7 cellular contexts compared by ENCODE assay signal in genomic region chr19:4830768-4831265, GRCh38. TPM values are rescaled to one million over a fixed set of nuclear protein-coding genes. Genes with fewer than 3 reads are reported as not detected.
DNase-seq lines count a peak whose midpoint lies in the region; ATAC-seq and TF ChIP-seq lines count a peak whose summit lies in the region.

No MANE protein-coding gene starts in this region.

- no peaks in the 10 kb centered on the region for H3K9me3 ChIP-seq in IMR-90 (ENCODE audit: control insufficient read depth, insufficient read depth, low read length)
- no peaks in the 10 kb centered on the region for H3K9me3 ChIP-seq in adrenal gland (replicated peaks in 1 of 3)
- H3K9me3 ChIP-seq in testis, result no peaks in the 10 kb centered on the region

- H3K27me3 ChIP-seq in IMR-90 (ENCODE audit: control insufficient read depth, insufficient read depth, low read length) (no peaks in the 10 kb centered on the region), adrenal gland (no peaks in the 10 kb centered on the region), layer of hippocampus (ENCODE audit: control insufficient read depth, insufficient read depth, low read length) (no peaks in the 10 kb centered on the region), testis (no peaks in the 10 kb centered on the region)

- peak overlapping the region; percentile 76 for H2BK5ac ChIP-seq in IMR-90 (ENCODE audit: low read depth, low read length, poor library complexity, severe bottlenecking)

- intact Hi-C loops in IMR-90 (cut with micrococcal nuclease), result no loop called here
- intact Hi-C loops in adrenal gland (cut with DNase I), result no loop called here
- intact Hi-C loops in testis (cut with DNase I; ENCODE audit: low total_unique reads), result no loop called here

- H3K4ac ChIP-seq in IMR-90 (ENCODE audit: low read depth, low read length), result peak overlapping the region; percentile 99

- H3K4me1 ChIP-seq in IMR-90 (ENCODE audit: control insufficient read depth, insufficient read depth, low read length) (peaks cover 11% of the 10 kb centered on the region), adrenal gland (replicated peaks in 1 of 2) (peaks cover 4 to 10% of the 10 kb centered on the region in 2 donors), testis (peaks cover 8% of the 10 kb centered on the region)

- H2BK120ac ChIP-seq in IMR-90 (ENCODE audit: low read depth, low read length), result peak overlapping the region; percentile 61

- H4K5ac ChIP-seq in IMR-90 (ENCODE audit: low read depth, low read length), result peak overlapping the region; percentile 85; the same call in 1 of the 2 replicates

- WGBS in IMR-90 (ENCODE audit: extremely low coverage in 2 of 2, insufficient read length in 1 of 2), 2 experiments, result 58% methylated on average over 3 of the region's 6 CpGs; no CpG with 5 or more reads in 1 of the 2 experiments
- 57 to 71% (median 64%) methylated on average over 6 of the region's 6 CpGs for WGBS in adrenal gland, 4 donors
- WGBS in testis, 2 donors, result 52 to 69% methylated on average over 6 of the region's 6 CpGs

- CTCF ChIA-PET in IMR-90 (lab: Yijun Ruan, JAX), result no interaction called here

- H3K4me3 ChIP-seq in IMR-90 (ENCODE audit: insufficient read depth, low read depth, low read length), result peak overlapping the region; percentile 98
- peak overlapping the region in 2 of 4 donors; percentile 89 to 95 for H3K4me3 ChIP-seq in adrenal gland
- H3K4me3 ChIP-seq in testis, result peak overlapping the region; percentile 57 to 93

- H2BK20ac ChIP-seq in IMR-90 (ENCODE audit: low read depth, low read length), result peak overlapping the region; percentile 18; the same call in 1 of the 2 replicates

- in situ Hi-C loops in IMR-90 (cut with MboI; ENCODE audit: low sequenced_read_pairs), result no loop called here

- H4K8ac ChIP-seq in IMR-90 (ENCODE audit: low read depth in 2 of 2, low read length in 2 of 2), result peak overlapping the region; percentile 84 to 86

- H2BK15ac ChIP-seq in IMR-90 (ENCODE audit: low read depth, low read length), result peak overlapping the region; percentile 32; the same call in 1 of the 3 replicates

- H3K9me1 ChIP-seq in IMR-90 (ENCODE audit: insufficient read depth, low read length), result peaks cover 10% of the 10 kb centered on the region

- peak overlapping the region; percentile 99 for H2AFZ ChIP-seq in IMR-90 (replicated peaks; ENCODE audit: low read length, poor library complexity)

- peak overlapping the region; percentile 89 for H2AK5ac ChIP-seq in IMR-90 (ENCODE audit: low read depth, low read length)

- POLR2A ChIA-PET in IMR-90 (lab: Charles Lee; ENCODE audit: unreplicated experiment), result interaction anchor here (0.6 kb wide), 1 partner anchor 11 kb away, joined by 9 read pairs; no protein-coding TSS in a partner anchor

- H3K18ac ChIP-seq in IMR-90 (ENCODE audit: low read depth, low read length), result peak overlapping the region; percentile 85; the same call in 1 of the 2 replicates

- BruUV-seq in IMR-90 (replicated peaks; lab: Mats Ljungman, UMichigan), result TSS peak; percentile 63

- peak overlapping the region; percentile 100 for H3K4me2 ChIP-seq in IMR-90 (ENCODE audit: low read depth, low read length)

- DNase-seq in IMR-90, result no peak
- DNase-seq in adrenal gland, result no peak
- DNase-seq in testis, result no peak
- no peak for DNase-seq in activated CD4-positive, alpha-beta T cell treated with anti-CD3 and anti-CD28 coated beads, Interleukin-2, amount 50 U/mL, for 1 hour

- H3K79me1 ChIP-seq in IMR-90 (ENCODE audit: low read depth in 1 of 2, low read length in 2 of 2), result peaks cover 19 to 40% of the 10 kb centered on the region in 2 experiments

- H3K27ac ChIP-seq in IMR-90 (ENCODE audit: insufficient read depth, low read length) (peak overlapping the region; percentile 87), adrenal gland (peak overlapping the region in 4 of 5 donors; percentile 73 to 90 (median 86)), layer of hippocampus (ENCODE audit: low read depth, low read length) (peak overlapping the region; percentile 77), testis (peak overlapping the region; percentile 78 to 91)

- no peaks in the 10 kb centered on the region for H3K36me3 ChIP-seq in IMR-90 (ENCODE audit: control insufficient read depth, insufficient read depth, low read length)
- H3K36me3 ChIP-seq in adrenal gland (replicated peaks in 1 of 2), result no peaks in the 10 kb centered on the region
- no peaks in the 10 kb centered on the region for H3K36me3 ChIP-seq in testis (ENCODE audit: low read depth, missing control alignments)

- peak overlapping the region; percentile 99 for H3K14ac ChIP-seq in IMR-90 (replicated peaks; ENCODE audit: low read depth, low read length)

- TF ChIP-seq CTCF in IMR-90 (conservative IDR thresholded peaks at IDR 0.05; ENCODE audit: low read depth, low read length) (no peak), adrenal gland (IDR thresholded peaks at IDR 0.05) (no peak), testis (IDR thresholded peaks at IDR 0.05) (no peak)

- dilution Hi-C loops in IMR-90 (cut with HindIII; ENCODE audit: low sequenced_read_pairs, unreplicated experiment), result no loop called here

- H3K23ac ChIP-seq in IMR-90 (ENCODE audit: low read depth, low read length), result peak overlapping the region; percentile 96

- TF ChIP-seq RAD21 in IMR-90 (IDR thresholded peaks at IDR 0.05; ENCODE audit: low read length), result no peak

- ATAC-seq in IMR-90 (ENCODE audit: low read depth), result no peak
- no peak for ATAC-seq in HG03039 (IDR thresholded peaks at IDR 0.05; ENCODE audit: unreplicated experiment)
- no peak for ATAC-seq in HG03442 (IDR thresholded peaks at IDR 0.05; ENCODE audit: unreplicated experiment)

- peak overlapping the region; percentile 71 for H3K56ac ChIP-seq in IMR-90 (ENCODE audit: extremely low read depth, insufficient read depth, low read length)

- H4K91ac ChIP-seq in IMR-90 (ENCODE audit: insufficient read depth, low read depth, low read length), result peak overlapping the region; percentile 89

- peak overlapping the region; percentile 100 for H3K9ac ChIP-seq in IMR-90 (ENCODE audit: low read depth, low read length)

- no peak for TF ChIP-seq POLR2A in IMR-90 (IDR thresholded peaks at IDR 0.05; ENCODE audit: low read depth, low read length)
- no peak for TF ChIP-seq POLR2A in adrenal gland (IDR thresholded peaks at IDR 0.05)
- TF ChIP-seq POLR2A in testis (IDR thresholded peaks at IDR 0.05), result no peak

- peaks cover 20% of the 10 kb centered on the region; the same call in 1 of the 2 replicates for H4K20me1 ChIP-seq in IMR-90 (ENCODE audit: insufficient read depth, low read length)

- H2AK9ac ChIP-seq in IMR-90 (replicated peaks; ENCODE audit: low read depth, low read length, poor library complexity), result peak overlapping the region; percentile 99

TF ChIP-seq in IMR-90, 13 proteins besides CTCF, POLR2A, EP300 and RAD21 (continues in another document):
- TF ChIP-seq SMC3 (IDR thresholded peaks at IDR 0.05; ENCODE audit: low read depth, low read length) (no peak), MXI1 (IDR thresholded peaks at IDR 0.05; ENCODE audit: borderline replicate concordance, low read depth, low read length) (no peak), USF2 (IDR thresholded peaks at IDR 0.05; ENCODE audit: low read depth, low read length) (no peak), ELK1 (IDR thresholded peaks at IDR 0.05; ENCODE audit: borderline replicate concordance, low read depth, low read length) (no peak), FOS (IDR thresholded peaks at IDR 0.05; ENCODE audit: low read depth, low read length) (no peak), NFE2L2 (IDR thresholded peaks at IDR 0.05; ENCODE audit: low read depth, low read length) (no peak), RCOR1 (IDR thresholded peaks at IDR 0.05; ENCODE audit: insufficient replicate concordance, low read length) (no peak), CEBPB (IDR thresholded peaks at IDR 0.05; ENCODE audit: low read depth, low read length) (no peak)

RNA-seq across cellular contexts. Expression of gene TICAM1, which starts 0.7 kb away (rescaled TPM):
- total RNA-seq in IMR-90 (2012; rRNA removed) (0.90 and 1.1 TPM in 2 replicates), adrenal gland (10 to 100 TPM in 1 of 8 donors, 1 to 10 TPM in 7; 1.9 to 12.0 (median 6.8) TPM), testis (1 to 10 TPM; 5.0 to 6.3 TPM)
- polyA plus RNA-seq in IMR-90 (2012; rRNA removed) (9.2 and 10.9 TPM in 2 replicates), adrenal gland (1 to 10 TPM; 1.9 to 9.3 (median 7.4) TPM), testis (ENCODE audit: insufficient read depth, low read depth, low replicate concordance) (4.8 TPM)
- polyA plus RNA-seq in IMR-90 (2012; cell fraction: cytosol; rRNA removed), result 6.4 and 7.8 TPM in 2 replicates
- 2.4 and 4.9 TPM in 2 replicates for polyA plus RNA-seq in IMR-90 (2012; cell fraction: nucleus; rRNA removed; ENCODE audit: low replicate concordance)

RNA-seq across cellular contexts. Expression of gene PLIN3, which starts 36.6 kb away (rescaled TPM):
- 246 and 289 TPM in 2 replicates for total RNA-seq in IMR-90 (2012; rRNA removed)
- 147 and 170 TPM in 2 replicates for polyA plus RNA-seq in IMR-90 (2012; rRNA removed)
- polyA plus RNA-seq in IMR-90 (2012; cell fraction: cytosol; rRNA removed), result 125 and 358 TPM in 2 replicates
- 67.4 and 161 TPM in 2 replicates for polyA plus RNA-seq in IMR-90 (2012; cell fraction: nucleus; rRNA removed; ENCODE audit: low replicate concordance)
- 100 to 1,000 TPM in 6 of 8 donors, 10 to 100 TPM in 2; 64.9 to 181 (median 109) TPM for total RNA-seq in adrenal gland
- polyA plus RNA-seq in adrenal gland, result 10 to 100 TPM; 21.3 to 59.2 (median 32.3) TPM
- 10 to 100 TPM; 63.4 to 82.8 TPM for total RNA-seq in testis
- 109 TPM for polyA plus RNA-seq in testis (ENCODE audit: insufficient read depth, low read depth, low replicate concordance)

RNA-seq across cellular contexts. Expression of gene FEM1A, which starts 39.3 kb away (rescaled TPM):
- total RNA-seq in IMR-90 (2012; rRNA removed) (8.6 and 8.8 TPM in 2 replicates), adrenal gland (10 to 100 TPM; 11.0 to 25.8 (median 18.1) TPM), testis (10 to 100 TPM; 14.3 to 15.8 TPM)
- polyA plus RNA-seq in IMR-90 (2012; rRNA removed) (5.3 and 5.8 TPM in 2 replicates), adrenal gland (1 to 10 TPM; 3.6 to 5.9 (median 4.3) TPM), testis (ENCODE audit: insufficient read depth, low read depth, low replicate concordance) (7.5 TPM)
- polyA plus RNA-seq in IMR-90 (2012; cell fraction: cytosol; rRNA removed), result 2.4 and 5.0 TPM in 2 replicates
- polyA plus RNA-seq in IMR-90 (2012; cell fraction: nucleus; rRNA removed; ENCODE audit: low replicate concordance), result 1.8 and 3.2 TPM in 2 replicates
